Comparison of ENCODE assay signal across 1 cellular context in the genomic region with DNA sequence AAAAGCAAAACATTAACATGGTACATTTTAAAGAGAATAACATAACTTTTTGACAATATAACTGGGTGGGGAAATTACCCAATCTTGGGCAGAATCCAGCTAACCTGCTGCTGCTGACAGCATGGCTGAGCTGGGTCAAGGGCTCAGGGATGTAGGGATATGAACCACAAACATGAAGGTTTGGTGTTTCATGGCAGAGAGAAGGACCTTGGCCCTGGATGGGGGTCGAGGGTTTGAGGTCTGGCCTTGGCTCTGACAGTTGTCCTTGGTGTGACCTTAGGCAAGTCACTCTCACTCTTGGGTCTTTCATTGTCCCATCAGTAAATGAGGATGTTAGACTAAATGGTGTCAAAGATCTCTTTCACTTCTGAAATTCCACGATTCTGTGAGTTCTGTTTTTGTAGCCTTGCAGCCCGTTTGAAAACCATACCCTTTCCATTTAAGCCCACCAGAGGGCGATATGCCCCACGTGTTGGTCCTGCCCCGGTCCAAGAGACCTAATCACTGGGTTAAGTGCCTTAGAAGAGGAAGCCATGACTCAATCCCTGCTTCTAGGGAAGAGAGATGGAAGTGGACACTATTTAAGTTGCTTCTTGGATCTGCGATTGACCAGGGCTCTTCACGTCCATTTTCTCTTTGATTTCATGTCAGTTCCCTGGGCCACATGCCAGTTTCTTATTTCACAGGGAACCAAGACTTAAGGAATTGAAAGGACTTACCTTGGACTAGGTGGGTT.
TF ChIP-seq lines count a peak whose summit lies in the region.

No MANE protein-coding gene starts in this region.

TF ChIP-seq in SK-N-SH, 30 proteins besides CTCF, POLR2A, EP300 and RAD21 (continued from another document):
- TF ChIP-seq, protein P1, sequence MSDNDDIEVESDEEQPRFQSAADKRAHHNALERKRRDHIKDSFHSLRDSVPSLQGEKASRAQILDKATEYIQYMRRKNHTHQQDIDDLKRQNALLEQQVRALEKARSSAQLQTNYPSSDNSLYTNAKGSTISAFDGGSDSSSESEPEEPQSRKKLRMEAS (IDR thresholded peaks at IDR 0.05; ENCODE audit: low read depth), result peak; percentile 74
- 0 out of 2 replicates have a peak, but pooled peaks have one; percentile 51 for TF ChIP-seq YY1 (IDR thresholded peaks at IDR 0.05; ENCODE audit: low read depth)
- TF ChIP-seq TCF12 (IDR thresholded peaks at IDR 0.05), result peak; percentile 39; the same call in 1 of the 2 replicates
- peak; percentile 23; the same call in 1 of the 2 replicates for TF ChIP-seq NRF1 (IDR thresholded peaks at IDR 0.05; ENCODE audit: low read depth, low read length)
- TF ChIP-seq FOSL2 (IDR thresholded peaks at IDR 0.05; ENCODE audit: borderline replicate concordance, low read depth), result peak; percentile 26; the same call in 1 of the 2 replicates
- TF ChIP-seq MXI1 (IDR thresholded peaks at IDR 0.05; ENCODE audit: low read depth, low read length), result no peak
